Comparison of ENCODE assay signal across 13 cellular contexts in genomic region chr11:65987336-65987735, GRCh38. TPM values are rescaled to one million over a fixed set of nuclear protein-coding genes. Genes with fewer than 3 reads are reported as not detected.
DNase-seq lines count a peak whose midpoint lies in the region; ATAC-seq and TF ChIP-seq lines count a peak whose summit lies in the region.
"Had no signal": no experiment of that assay in that cellular context is flagged by ENCODE, and none has a peak within 500 bp of the region (broad histone marks: within the 10 kb centered on the region; RNA-seq: fewer than 3 reads in every experiment).

No MANE protein-coding gene starts in this region.

- H3K9me3 Mint-ChIP-seq in activated T-helper 17 cell treated with anti-CD3 and anti-CD28 coated beads, Interleukin-2, amount 50 U/mL, for 72 hours = no peaks in the 10 kb centered on the region
- H3K9me3 Mint-ChIP-seq: CD8-positive, alpha-beta memory T cell had no signal

- peaks cover 14% of the 10 kb centered on the region for H3K36me3 Mint-ChIP-seq in activated T-helper 17 cell treated with anti-CD3 and anti-CD28 coated beads, Interleukin-2, amount 50 U/mL, for 72 hours (ENCODE audit: low read depth)

- no peak overlapping the region for H3K4me3 ChIP-seq in heart right ventricle
- H3K4me3 ChIP-seq in neuronal stem cell (ENCODE audit: low read length in 2 of 2) = no peak overlapping the region
- H3K4me3 ChIP-seq: A549 had no signal

- no peak overlapping the region for H2BK120ac ChIP-seq in neuronal stem cell (ENCODE audit: low read depth, low read length)

- H3K36me3 ChIP-seq in heart right ventricle (peaks cover 0 to 9% (median 0%) of the 10 kb centered on the region in 9 donors), neuronal stem cell (replicated peaks in 1 of 2; ENCODE audit: control insufficient read depth in 2 of 2, insufficient read depth in 2 of 2, low read length in 2 of 2) (peaks cover 1 to 11% of the 10 kb centered on the region in 2 donors)
- H3K36me3 ChIP-seq: BE2C had no signal

- no peak overlapping the region for H3K27ac ChIP-seq in heart right ventricle
- H3K27ac ChIP-seq in neuronal stem cell (replicated peaks; ENCODE audit: low read length) = no peak overlapping the region
- H3K27ac ChIP-seq: A549, HL-60 had no signal

- no peak overlapping the region for H3K4ac ChIP-seq in neuronal stem cell (ENCODE audit: low read length)

- DNase-seq in left cardiac atrium (peak; percentile 13), heart right ventricle (no peak), neuronal stem cell (ENCODE audit: low spot score) (no peak), dedifferentiated amniotic fluid mesenchymal stem cell (ENCODE audit: extremely low spot score) (no peak), COR-L47 (lab: John Stamatoyannopoulos, UW) (no peak)
- DNase-seq: BE2C; CD8-positive, alpha-beta memory T cell; DMS53; GF-D8 had no signal

- H3K4me1 ChIP-seq in heart right ventricle (peaks cover 0 to 10% (median 0%) of the 10 kb centered on the region in 9 donors), neuronal stem cell (ENCODE audit: control insufficient read depth in 2 of 2, insufficient read depth in 1 of 2, low read depth in 1 of 2, low read length in 2 of 2) (no peaks in the 10 kb centered on the region)
- H3K4me1 ChIP-seq: A549, BE2C had no signal

- H3K4me3 Mint-ChIP-seq in activated T-helper 17 cell treated with anti-CD3 and anti-CD28 coated beads, Interleukin-2, amount 50 U/mL, for 72 hours = no peak overlapping the region
- H3K4me3 Mint-ChIP-seq: CD8-positive, alpha-beta memory T cell had no signal

- H3K4me1 Mint-ChIP-seq in activated T-helper 17 cell treated with anti-CD3 and anti-CD28 coated beads, Interleukin-2, amount 50 U/mL, for 72 hours = no peaks in the 10 kb centered on the region

- H2BK15ac ChIP-seq in neuronal stem cell (ENCODE audit: low read length) = peak overlapping the region; percentile 71

- H2AFZ ChIP-seq in neuronal stem cell (ENCODE audit: low read length) = no peak overlapping the region

- H3K27me3 ChIP-seq in heart right ventricle (no peaks in the 10 kb centered on the region), neuronal stem cell (ENCODE audit: control insufficient read depth in 3 of 3, insufficient read depth in 3 of 3, low read depth in 1 of 3, low read length in 3 of 3) (no peaks in the 10 kb centered on the region)
- H3K27me3 ChIP-seq: BE2C had no signal

- no peak for ATAC-seq in left cardiac atrium
- no peak for ATAC-seq in heart right ventricle
- no peak for ATAC-seq in activated T-helper 17 cell treated with anti-CD3 and anti-CD28 coated beads, Interleukin-2, amount 50 U/mL, for 72 hours (replicated peaks)
- ATAC-seq: A549, HCT116 had no signal

- H3K18ac ChIP-seq in neuronal stem cell (ENCODE audit: low read length) = no peak overlapping the region

- H3K27ac Mint-ChIP-seq in activated T-helper 17 cell treated with anti-CD3 and anti-CD28 coated beads, Interleukin-2, amount 50 U/mL, for 72 hours = peak overlapping the region; percentile 36

- H3K79me1 ChIP-seq in neuronal stem cell (ENCODE audit: low read depth, low read length) = no peaks in the 10 kb centered on the region

- intact Hi-C loops in left cardiac atrium (cut with DNase I) (loop anchor here (5.0 to 10.0 kb wide), 4 partner anchors 105 to 283 kb away; no protein-coding TSS in a partner anchor), heart right ventricle (cut with DNase I) (loop anchor here in 9 of 10 donors (5.0 to 10.0 kb wide), 11 partner anchors 100 to 1475 kb away; partner anchors contain the start of genes KAT5 (in 2 of the 9), AP5B1 (in 1 of the 9), FIBP (in 1 of the 9) and RNASEH2C (in 1 of the 9))

- no peak overlapping the region for H4K91ac ChIP-seq in neuronal stem cell (ENCODE audit: low read depth, low read length, poor library complexity)

- H3K4me2 ChIP-seq in neuronal stem cell (ENCODE audit: insufficient read depth, low read length, poor library complexity, severe bottlenecking) = no peak overlapping the region
- H3K4me2 ChIP-seq: A549 had no signal

- no peak overlapping the region for H2BK5ac ChIP-seq in neuronal stem cell (ENCODE audit: low read length)

- H2AK5ac ChIP-seq in neuronal stem cell (ENCODE audit: low read depth, low read length) = peak overlapping the region; percentile 1

- TF ChIP-seq CTCF in heart right ventricle (IDR thresholded peaks at IDR 0.05) = no peak

- H3K9me3 ChIP-seq in heart right ventricle (no peaks in the 10 kb centered on the region), neuronal stem cell (replicated peaks in 1 of 2; ENCODE audit: control insufficient read depth in 2 of 2, insufficient read depth in 1 of 2, low read depth in 1 of 2, low read length in 2 of 2) (no peaks in the 10 kb centered on the region)
- H3K9me3 ChIP-seq: A549, BE2C had no signal

- 79 to 92% methylated on average over 9 of the region's 9 CpGs for WGBS in heart right ventricle, 2 donors
- WGBS in neuronal stem cell (ENCODE audit: extremely low coverage in 2 of 2, insufficient read length in 2 of 2, insufficient replicate concordance in 1 of 2), 2 donors = no CpG with 5 or more reads among the region's 9 CpGs

- H3K27me3 Mint-ChIP-seq in activated T-helper 17 cell treated with anti-CD3 and anti-CD28 coated beads, Interleukin-2, amount 50 U/mL, for 72 hours = no peaks in the 10 kb centered on the region
- H3K27me3 Mint-ChIP-seq: CD8-positive, alpha-beta memory T cell had no signal

- H2BK12ac ChIP-seq in neuronal stem cell (ENCODE audit: low read length) = no peak overlapping the region

- no peak overlapping the region for H4K8ac ChIP-seq in neuronal stem cell (ENCODE audit: low read depth, low read length)

- H3K9ac ChIP-seq in neuronal stem cell (ENCODE audit: low read depth, low read length, poor library complexity) = peak overlapping the region; percentile 2

- H3K23ac ChIP-seq in neuronal stem cell (ENCODE audit: low read depth, low read length, poor library complexity) = peak overlapping the region; percentile 25

- no peak overlapping the region for H3K14ac ChIP-seq in neuronal stem cell (ENCODE audit: low read length)

RNA-seq across cellular contexts. Expression of gene EIF1AD, which starts 14.6 kb away (rescaled TPM):
- 10 to 100 TPM; 20.7 to 25.1 TPM for total RNA-seq in left cardiac atrium
- 10 to 100 TPM; 15.1 to 25.3 (median 19.7) TPM for total RNA-seq in heart right ventricle
- polyA plus RNA-seq in heart right ventricle = 10 to 100 TPM; 18.3 to 30.0 TPM
- total RNA-seq in activated T-helper 17 cell treated with anti-CD3 and anti-CD28 coated beads, Interleukin-2, amount 50 U/mL, for 72 hours = 10 to 100 TPM; 47.6 to 66.3 TPM
- polyA plus RNA-seq in neuronal stem cell (2013, experiment 1 of 2) = 18.8 TPM
- polyA plus RNA-seq in neuronal stem cell (2013, experiment 2 of 2) = 20.0 TPM

RNA-seq across cellular contexts. Expression of gene BANF1, which starts 15.0 kb away (rescaled TPM):
- total RNA-seq in left cardiac atrium (100 to 1,000 TPM; 186 to 209 TPM), heart right ventricle (100 to 1,000 TPM; 196 to 224 (median 212) TPM)
- 100 to 1,000 TPM; 234 to 381 TPM for polyA plus RNA-seq in heart right ventricle
- total RNA-seq in activated T-helper 17 cell treated with anti-CD3 and anti-CD28 coated beads, Interleukin-2, amount 50 U/mL, for 72 hours = 100 to 1,000 TPM; 158 to 245 TPM
- polyA plus RNA-seq in neuronal stem cell (2013, experiment 1 of 2) = 485 TPM
- 490 TPM for polyA plus RNA-seq in neuronal stem cell (2013, experiment 2 of 2)

RNA-seq across cellular contexts. Expression of gene CST6, which starts 24.5 kb away (rescaled TPM):
- total RNA-seq in left cardiac atrium (1 to 10 TPM in 1 of 2 donors, under 1 TPM in 1; 0.91 to 2.6 TPM), heart right ventricle (under 1 TPM in 3 of 10 donors, not detected in 7; 0.35 to 0.69 (median 0.43) TPM)
- polyA plus RNA-seq in heart right ventricle = 1 to 10 TPM in 1 of 2 donors, under 1 TPM in 1; 0.44 to 2.6 TPM
- total RNA-seq in activated T-helper 17 cell treated with anti-CD3 and anti-CD28 coated beads, Interleukin-2, amount 50 U/mL, for 72 hours = under 1 TPM in 1 of 2 donors, not detected in 1; 0.37 TPM
- not detected for polyA plus RNA-seq in neuronal stem cell (2013, experiment 1 of 2)
- polyA plus RNA-seq in neuronal stem cell (2013, experiment 2 of 2) = not detected
- total RNA-seq: CD8-positive, alpha-beta memory T cell had no signal
- polyA plus RNA-seq: A549; CD8-positive, alpha-beta memory T cell had no signal

RNA-seq across cellular contexts. Expression of gene SART1, which starts 25.8 kb away (rescaled TPM):
- 10 to 100 TPM; 31.2 to 31.6 TPM for total RNA-seq in left cardiac atrium
- total RNA-seq in heart right ventricle = 10 to 100 TPM; 26.2 to 40.1 (median 32.5) TPM
- 100 to 1,000 TPM in 1 of 2 donors, 10 to 100 TPM in 1; 52.0 to 160 TPM for polyA plus RNA-seq in heart right ventricle
- total RNA-seq in activated T-helper 17 cell treated with anti-CD3 and anti-CD28 coated beads, Interleukin-2, amount 50 U/mL, for 72 hours = 10 to 100 TPM; 44.7 to 51.3 TPM
- 41.7 TPM for polyA plus RNA-seq in neuronal stem cell (2013, experiment 1 of 2)
- polyA plus RNA-seq in neuronal stem cell (2013, experiment 2 of 2) = 40.8 TPM

RNA-seq across cellular contexts. Expression of gene CATSPER1, which starts 38.9 kb away (rescaled TPM):
- total RNA-seq in left cardiac atrium (under 1 TPM in 1 of 2 donors, not detected in 1; 0.26 TPM), heart right ventricle (1 to 10 TPM in 1 of 10 donors, not detected in 9; 1.1 TPM)
- polyA plus RNA-seq in heart right ventricle = under 1 TPM in 1 of 2 donors, not detected in 1; 0.17 TPM
- total RNA-seq in activated T-helper 17 cell treated with anti-CD3 and anti-CD28 coated beads, Interleukin-2, amount 50 U/mL, for 72 hours = 1 to 10 TPM in 1 of 2 donors, not detected in 1; 2.1 TPM
- 0.07 TPM for polyA plus RNA-seq in neuronal stem cell (2013, experiment 1 of 2)
- polyA plus RNA-seq in neuronal stem cell (2013, experiment 2 of 2) = not detected
- total RNA-seq: CD8-positive, alpha-beta memory T cell had no signal
- polyA plus RNA-seq: CD8-positive, alpha-beta memory T cell had no signal
